Comparison of ENCODE assay signal across 9 cellular contexts in genomic region chr7:27242580-27243339, GRCh38. TPM values are rescaled to one million over a fixed set of nuclear protein-coding genes. Genes with fewer than 3 reads are reported as not detected.
DNase-seq lines count a peak whose midpoint lies in the region; ATAC-seq and TF ChIP-seq lines count a peak whose summit lies in the region.
"Had no signal": no experiment of that assay in that cellular context is flagged by ENCODE, and none has a peak within 500 bp of the region (broad histone marks: within the 10 kb centered on the region; RNA-seq: fewer than 3 reads in every experiment).

EVX1 (plus strand) TSS chr7:27242802; CDS start chr7:27243031, 229 bp downstream.

- H3K27me3 Mint-ChIP-seq in CD4-positive, alpha-beta T cell, result peaks cover 81% of the 10 kb centered on the region
- peaks cover 53 to 93% (median 80%) of the 10 kb centered on the region in 3 donors for H3K27me3 Mint-ChIP-seq in naive B cell

- peaks cover 33% of the 10 kb centered on the region for H3K4me1 Mint-ChIP-seq in CD4-positive, alpha-beta T cell (ENCODE audit: low read depth)
- H3K4me1 Mint-ChIP-seq in naive B cell, result peaks cover 25 to 27% (median 26%) of the 10 kb centered on the region in 3 donors

- H3K9me3 ChIP-seq in CD4-positive, alpha-beta T cell (ENCODE audit: control insufficient read depth, low read length), result no peaks in the 10 kb centered on the region
- peaks cover 10% of the 10 kb centered on the region for H3K9me3 ChIP-seq in WERI-Rb-1 (ENCODE audit: severe bottlenecking)

- no peak for TF ChIP-seq POLR2A in lower leg skin (IDR thresholded peaks at IDR 0.05)

- DNase-seq in CD4-positive, alpha-beta T cell, result peak in 4 of 10 experiments; percentile 4 to 66 (median 37)
- DNase-seq in LoVo (ENCODE audit: low spot score), result peak; percentile 59
- DNase-seq in activated CD8-positive, alpha-beta memory T cell treated with anti-CD3 and anti-CD28 coated beads, Interleukin-2, amount 50 U/mL, for 1 hour (ENCODE audit: extremely low read depth), result peak; percentile 20
- DNase-seq in naive B cell, result no peak
- DNase-seq in NK-92 (lab: John Stamatoyannopoulos, UW; ENCODE audit: unreplicated experiment), result no peak
- DNase-seq in lower leg skin (ENCODE audit: low spot score in 2 of 2), result no peak
- DNase-seq in iPS-NIHi7 (ENCODE audit: extremely low spot score), result no peak
- DNase-seq in WERI-Rb-1, result no peak

- no peaks in the 10 kb centered on the region for H3K36me3 Mint-ChIP-seq in CD4-positive, alpha-beta T cell (ENCODE audit: low read depth)
- peaks cover 0 to 4% of the 10 kb centered on the region in 2 donors for H3K36me3 Mint-ChIP-seq in naive B cell

- H3K9me3 Mint-ChIP-seq in CD4-positive, alpha-beta T cell, result no peaks in the 10 kb centered on the region
- H3K9me3 Mint-ChIP-seq in naive B cell, result peaks cover 0 to 18% (median 7%) of the 10 kb centered on the region in 7 donors

- H3K4me3 Mint-ChIP-seq in CD4-positive, alpha-beta T cell, result peak within 1 kb of the TSS; percentile 69
- H3K4me3 Mint-ChIP-seq in naive B cell, result peak within 1 kb of the TSS; percentile 10 to 79 (median 72)

- H3K27ac ChIP-seq in CD4-positive, alpha-beta T cell (ENCODE audit: low read depth, low read length), result no peak within 1 kb of the TSS
- no peak within 1 kb of the TSS for H3K27ac ChIP-seq in WERI-Rb-1

- ATAC-seq in CD4-positive, alpha-beta T cell (ENCODE audit: poor library complexity), result peak; percentile 78
- peak in 1 of 2 donors; percentile 46 for ATAC-seq in naive B cell (ENCODE audit: low read depth in 2 of 2)

- peak within 1 kb of the TSS; percentile 62 for H3K27ac Mint-ChIP-seq in CD4-positive, alpha-beta T cell
- H3K27ac Mint-ChIP-seq in naive B cell, result peak within 1 kb of the TSS in 5 of 6 donors; percentile 66 to 97 (median 84)

- no peaks in the 10 kb centered on the region for H3K36me3 ChIP-seq in WERI-Rb-1

- intact Hi-C loops in CD4-positive, alpha-beta T cell (cut with DNase I, micrococcal nuclease), result no loop called here
- intact Hi-C loops in lower leg skin (cut with DNase I; ENCODE audit: low total_unique reads), result no loop called here

- POLR2A ChIA-PET in CD4-positive, alpha-beta T cell (lab: Charles Lee), result no interaction called here

- TF ChIP-seq CTCF in CD4-positive, alpha-beta T cell (IDR thresholded peaks at IDR 0.05), result no peak
- TF ChIP-seq CTCF in lower leg skin (IDR thresholded peaks at IDR 0.05) (no peak), WERI-Rb-1 (IDR thresholded peaks at IDR 0.05; ENCODE audit: low read depth, low read length) (no peak)

- WGBS in lower leg skin, 2 donors, result 5 to 7% methylated on average over 52 to 61 of the region's 62 CpGs

- no peak within 1 kb of the TSS for H3K4me3 ChIP-seq in lower leg skin (ENCODE audit: low read depth, poor library complexity, severe bottlenecking)
- H3K4me3 ChIP-seq in WERI-Rb-1 (ENCODE audit: low read depth, low read length), result no peak within 1 kb of the TSS

- CTCF ChIA-PET in CD4-positive, alpha-beta T cell (lab: Charles Lee), result no interaction called here

- peaks cover 97% of the 10 kb centered on the region for H3K27me3 ChIP-seq in CD4-positive, alpha-beta T cell (ENCODE audit: control insufficient read depth, insufficient read depth, low read length)
- H3K27me3 ChIP-seq in WERI-Rb-1 (ENCODE audit: insufficient read depth, low read depth, severe bottlenecking), result peaks cover 100% of the 10 kb centered on the region

RNA-seq across cellular contexts. Expression of gene EVX1, which starts in this region (rescaled TPM):
- under 1 TPM; 0.25 to 0.33 TPM for total RNA-seq in CD4-positive, alpha-beta T cell
- polyA plus RNA-seq in naive B cell (ENCODE audit: low read depth in 6 of 6), result not detected
- total RNA-seq in lower leg skin, result not detected
- total RNA-seq: epithelial cell of proximal tubule had no signal

Comparison
In these comparisons a context has a peak if more than half of its experiments do, and no peak if none do; other contexts are left out.
1. Peak in ATAC-seq in CD4-positive, alpha-beta T cell; RNA of the gene not detected or under 1 TPM.
2. DNase-seq: peak in LoVo (single experiment) and activated CD8-positive, alpha-beta memory T cell treated with anti-CD3 and anti-CD28 coated beads, Interleukin-2, amount 50 U/mL, for 1 hour (single experiment); none in naive B cell (single experiment), NK-92 (single experiment), lower leg skin (0 of 2), iPS-NIHi7 (single experiment) and WERI-Rb-1 (single experiment).